In genomic region chr16:88569985-88570690, GRCh38 we compare ENCODE assay signal across 1 cellular context.
TF ChIP-seq lines count a peak whose summit lies in the region.

Gene ZC3H18, plus strand, starts transcription at chr16:88570403. Its CDS starts 6,721 bp downstream, at chr16:88577124.

TF ChIP-seq in K562, 482 proteins besides CTCF, POLR2A, EP300 and RAD21 (continued from another document and continues in another):
- TF ChIP-seq E2F6 (IDR thresholded peaks at IDR 0.05; ENCODE audit: borderline replicate concordance in 1 of 2, extremely low read depth in 1 of 2, insufficient read depth in 1 of 2, insufficient read length in 1 of 2, low read depth in 1 of 2, low read length in 1 of 2, poor library complexity in 1 of 2, severe bottlenecking in 1 of 2) (peak; percentile 12 to 77), PTTG1 (tag; IDR thresholded peaks at IDR 0.05; ENCODE audit: low read depth) (no peak), PHB (CRISPR knock-in tag; IDR thresholded peaks at IDR 0.05) (no peak), SFPQ (IDR thresholded peaks at IDR 0.05; ENCODE audit: low read depth, low read length) (no peak), SAFB (IDR thresholded peaks at IDR 0.05; ENCODE audit: borderline replicate concordance, low read depth, low read length) (peak; percentile 30; the same call in 1 of the 2 replicates), ARID3B (CRISPR knock-in tag; IDR thresholded peaks at IDR 0.05; ENCODE audit: borderline replicate concordance) (no peak), CSDE1 (IDR thresholded peaks at IDR 0.05) (peak in 1 of 2 experiments; percentile 75; a peak in 1 of 4 replicates), KDM4B (IDR thresholded peaks at IDR 0.05; ENCODE audit: borderline replicate concordance in 2 of 2, low read depth in 1 of 2) (peak in 1 of 2 experiments; percentile 57; a peak in 1 of 4 replicates), ZNF75A (CRISPR knock-in tag; IDR thresholded peaks at IDR 0.05) (no peak), SRSF3 (IDR thresholded peaks at IDR 0.05; ENCODE audit: insufficient read depth, low read length) (no peak), RHOXF2B (CRISPR knock-in tag; conservative IDR thresholded peaks at IDR 0.05) (no peak), MAZ (CRISPR knock-in tag; conservative IDR thresholded peaks at IDR 0.05 in 1 of 2, IDR thresholded peaks at IDR 0.05 in 1 of 2) (peak; percentile 94 to 97), ZNF707 (CRISPR knock-in tag; conservative IDR thresholded peaks at IDR 0.05) (0 out of 2 replicates have a peak, but pooled peaks have one; percentile 21), RFX1 (IDR thresholded peaks at IDR 0.05) (no peak), ZBTB26 (CRISPR knock-in tag; IDR thresholded peaks at IDR 0.05) (no peak), POLR2B (IDR thresholded peaks at IDR 0.05; ENCODE audit: low read depth, partially characterized antibody) (peak; percentile 56), CTBP1 (IDR thresholded peaks at IDR 0.05; ENCODE audit: borderline replicate concordance) (peak; percentile 90), HDGF (IDR thresholded peaks at IDR 0.05) (no peak), TAF9B (IDR thresholded peaks at IDR 0.05; ENCODE audit: partially characterized antibody) (no peak), ZNF766 (CRISPR knock-in tag; conservative IDR thresholded peaks at IDR 0.05) (no peak), MCM3 (IDR thresholded peaks at IDR 0.05) (no peak), RCOR1 (IDR thresholded peaks at IDR 0.05; ENCODE audit: borderline replicate concordance in 1 of 2, low read depth in 2 of 2, low read length in 2 of 2) (peak in 1 of 2 experiments; percentile 47; a peak in 2 of 4 replicates), IRF2 (CRISPR knock-in tag; IDR thresholded peaks at IDR 0.05) (no peak), NFRKB (IDR thresholded peaks at IDR 0.05; ENCODE audit: low read depth) (no peak), ZFP36 (IDR thresholded peaks at IDR 0.05; ENCODE audit: low read depth, low read length, partially characterized antibody) (no peak), NONO (IDR thresholded peaks at IDR 0.05; ENCODE audit: low read depth in 2 of 2, low read length in 1 of 2) (no peak; a peak in 1 of 4 replicates), PCBP1 (IDR thresholded peaks at IDR 0.05; ENCODE audit: low read depth, low read length, poor library complexity, severe bottlenecking) (peak; percentile 75), RBBP5 (IDR thresholded peaks at IDR 0.05; ENCODE audit: borderline replicate concordance, insufficient read depth, low read length, poor library complexity, severe bottlenecking) (peak; percentile 97), ZFP30 (CRISPR knock-in tag; IDR thresholded peaks at IDR 0.05; ENCODE audit: borderline replicate concordance) (no peak), ZNF512 (tag; IDR thresholded peaks at IDR 0.05) (no peak), ZNF282 (CRISPR knock-in tag; IDR thresholded peaks at IDR 0.05) (no peak), SRSF7 (optimal IDR thresholded peaks at IDR 0.05; ENCODE audit: low read depth, low read length) (no peak), ZBTB43 (CRISPR knock-in tag; IDR thresholded peaks at IDR 0.05) (no peak), ZNF431 (CRISPR knock-in tag; IDR thresholded peaks at IDR 0.05) (no peak), ZNF239 (CRISPR knock-in tag; IDR thresholded peaks at IDR 0.05) (no peak), HOMEZ (CRISPR knock-in tag; IDR thresholded peaks at IDR 0.05) (no peak), HNRNPK (IDR thresholded peaks at IDR 0.05; ENCODE audit: low read depth, low read length, poor library complexity, severe bottlenecking) (no peak), BHLHE40 (IDR thresholded peaks at IDR 0.05; ENCODE audit: low read length) (peak; percentile 96), RREB1 (CRISPR knock-in tag; IDR thresholded peaks at IDR 0.05) (no peak), BCLAF1 (IDR thresholded peaks at IDR 0.05; ENCODE audit: borderline replicate concordance in 1 of 2, control insufficient read depth in 1 of 2, low read depth in 2 of 2, low read length in 1 of 2) (no peak), MCM7 (IDR thresholded peaks at IDR 0.05) (no peak), MTA2 (IDR thresholded peaks at IDR 0.05; ENCODE audit: low read depth) (no peak), BACH1 (tag; IDR thresholded peaks at IDR 0.05) (peak; percentile 79; the same call in 1 of the 2 replicates)
